1 cellular context compared by ENCODE assay signal in the genomic region with DNA sequence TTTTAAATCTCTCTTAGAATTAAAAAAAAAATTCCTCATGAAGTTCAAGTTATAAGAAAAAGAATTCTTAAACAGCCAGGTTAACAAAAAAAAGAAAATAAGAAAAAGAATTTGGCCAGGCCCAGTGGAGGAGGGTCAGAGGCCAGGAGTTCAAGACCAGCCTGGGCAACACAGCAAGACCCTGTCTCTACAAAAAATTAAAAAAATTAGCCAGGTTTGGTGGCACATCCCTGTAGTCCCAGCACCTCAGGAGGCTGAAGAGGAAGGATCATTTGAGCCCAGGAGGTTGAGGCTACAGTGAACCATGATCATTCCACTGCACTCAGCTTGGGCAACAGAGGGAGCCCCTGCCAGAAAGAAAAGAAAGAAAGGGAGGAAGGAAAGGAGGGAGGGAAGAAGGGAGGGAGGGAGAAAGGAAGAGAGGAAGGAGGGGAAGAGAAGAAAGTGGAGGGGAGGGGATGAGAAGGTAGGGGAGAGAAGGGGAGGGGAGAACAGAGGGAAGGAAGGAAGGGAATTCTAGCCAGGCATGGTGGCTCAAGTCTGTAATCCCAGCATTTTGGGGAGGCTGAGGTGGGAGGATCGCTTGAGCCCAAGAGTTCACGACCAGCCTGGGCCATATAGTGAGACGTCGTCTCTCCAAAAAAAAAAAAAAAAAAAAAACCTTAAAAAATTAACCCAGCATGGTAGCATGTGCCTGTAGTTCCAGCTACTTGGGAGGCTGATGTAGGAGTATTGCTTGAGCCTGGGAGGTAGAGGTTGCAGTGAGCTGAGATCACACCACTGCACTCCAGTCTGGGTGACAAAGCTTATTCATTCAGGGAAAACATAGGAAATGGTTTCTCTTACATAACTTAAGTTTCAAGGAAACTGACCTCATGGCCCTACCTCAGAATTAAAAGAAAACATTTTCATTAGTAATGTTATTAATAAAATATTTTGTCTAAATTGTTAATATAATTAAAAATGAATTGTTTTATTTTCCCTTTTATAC.
TF ChIP-seq lines count a peak whose summit lies in the region.

No MANE protein-coding gene starts in this region.

TF ChIP-seq in HepG2, 621 proteins besides CTCF, POLR2A, EP300 and RAD21:
- TF ChIP-seq RARA (CRISPR knock-in tag; IDR thresholded peaks at IDR 0.05) (0 out of 2 replicates have a peak, but pooled peaks have one; percentile 43), SAP130 (CRISPR knock-in tag; IDR thresholded peaks at IDR 0.05; ENCODE audit: low read depth) (peak; percentile 46; the same call in 1 of the 2 replicates), RFX3 (CRISPR knock-in tag; IDR thresholded peaks at IDR 0.05) (no peak), MAFK (conservative IDR thresholded peaks at IDR 0.05 in 1 of 2, IDR thresholded peaks at IDR 0.05 in 1 of 2; ENCODE audit: low read length in 2 of 2) (0 out of 4 replicates have a peak, but pooled peaks of 1 of the 2 experiments have one; percentile 15), NONO (IDR thresholded peaks at IDR 0.05) (0 out of 2 replicates have a peak, but pooled peaks have one; percentile 44), NONO (CRISPR knock-in tag; conservative IDR thresholded peaks at IDR 0.05) (no peak)
- TF ChIP-seq, protein P1, sequence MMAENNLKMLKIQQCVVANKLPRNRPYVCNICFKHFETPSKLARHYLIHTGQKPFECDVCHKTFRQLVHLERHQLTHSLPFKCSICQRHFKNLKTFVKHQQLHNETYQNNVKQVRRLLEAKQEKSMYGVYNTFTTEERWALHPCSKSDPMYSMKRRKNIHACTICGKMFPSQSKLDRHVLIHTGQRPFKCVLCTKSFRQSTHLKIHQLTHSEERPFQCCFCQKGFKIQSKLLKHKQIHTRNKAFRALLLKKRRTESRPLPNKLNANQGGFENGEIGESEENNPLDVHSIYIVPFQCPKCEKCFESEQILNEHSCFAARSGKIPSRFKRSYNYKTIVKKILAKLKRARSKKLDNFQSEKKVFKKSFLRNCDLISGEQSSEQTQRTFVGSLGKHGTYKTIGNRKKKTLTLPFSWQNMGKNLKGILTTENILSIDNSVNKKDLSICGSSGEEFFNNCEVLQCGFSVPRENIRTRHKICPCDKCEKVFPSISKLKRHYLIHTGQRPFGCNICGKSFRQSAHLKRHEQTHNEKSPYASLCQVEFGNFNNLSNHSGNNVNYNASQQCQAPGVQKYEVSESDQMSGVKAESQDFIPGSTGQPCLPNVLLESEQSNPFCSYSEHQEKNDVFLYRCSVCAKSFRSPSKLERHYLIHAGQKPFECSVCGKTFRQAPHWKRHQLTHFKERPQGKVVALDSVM (CRISPR knock-in tag; IDR thresholded peaks at IDR 0.05) = peak; percentile 13; the same call in 1 of the 2 replicates
